In the genomic region with DNA sequence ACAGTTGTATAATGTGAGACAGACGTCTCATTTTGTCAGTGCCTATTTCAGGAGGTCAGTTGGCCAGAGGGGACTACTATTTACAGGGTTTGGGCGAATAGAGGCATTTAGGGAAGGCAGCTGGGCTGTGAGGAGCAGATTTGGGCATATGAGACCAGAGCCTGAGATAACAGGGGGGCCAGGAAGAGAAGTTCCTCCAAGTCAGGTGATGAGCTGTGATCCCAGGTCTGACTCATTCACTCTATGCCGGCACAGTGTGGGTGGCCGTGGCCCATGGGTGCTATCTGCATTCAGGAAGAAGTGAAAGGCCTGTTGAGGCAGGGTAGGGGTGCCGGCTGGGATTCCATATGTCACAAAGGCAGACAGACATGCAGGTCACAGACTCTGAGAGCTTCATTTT, we compare ENCODE assay signal across 23 cellular contexts.
DNase-seq lines count a peak whose midpoint lies in the region; ATAC-seq and TF ChIP-seq lines count a peak whose summit lies in the region.
"Had no signal": no experiment of that assay in that cellular context is flagged by ENCODE, and none has a peak within 500 bp of the region (broad histone marks: within the 10 kb centered on the region; RNA-seq: fewer than 3 reads in every experiment).

No MANE protein-coding gene starts in this region.

- H3K36me3 ChIP-seq in breast epithelium: no peaks in the 10 kb centered on the region
- H3K36me3 ChIP-seq: esophagus squamous epithelium, gastroesophageal sphincter had no signal

- CTCF ChIA-PET in MCF 10A (lab: Yijun Ruan, JAX): interaction anchor here (0.5 kb wide), 1 partner anchor 11 kb away, joined by 3 read pairs; no protein-coding TSS in a partner anchor
- CTCF ChIA-PET in activated naive CD4-positive, alpha-beta T cell treated with anti-CD3 and anti-CD28 coated beads, Interleukin-2, amount 10 ng/mL, durations not matched to agents 7 days and 5 days (lab: Charles Lee): no interaction called here

- TF ChIP-seq CTCF in MCF 10A (IDR thresholded peaks at IDR 0.05; ENCODE audit: unreplicated experiment) (no peak), breast epithelium (IDR thresholded peaks at IDR 0.05) (no peak), coronary artery (IDR thresholded peaks at IDR 0.05) (no peak)

- no peaks in the 10 kb centered on the region for H3K27me3 ChIP-seq in breast epithelium
- H3K27me3 ChIP-seq: esophagus squamous epithelium, gastroesophageal sphincter had no signal

- H3K4me1 ChIP-seq in breast epithelium: no peaks in the 10 kb centered on the region
- H3K4me1 ChIP-seq: A549, gastroesophageal sphincter had no signal

- H3K27ac Mint-ChIP-seq in MCF 10A (ENCODE audit: low read depth, unreplicated experiment): no peak overlapping the region
- H3K27ac Mint-ChIP-seq in activated T-helper 17 cell treated with anti-CD3 and anti-CD28 coated beads, Interleukin-2, amount 50 U/mL, for 72 hours: no peak overlapping the region
- H3K27ac Mint-ChIP-seq in activated naive CD4-positive, alpha-beta T cell treated with anti-CD3 and anti-CD28 coated beads, Interleukin-2, amount 10 ng/mL, durations not matched to agents 7 days and 5 days: no peak overlapping the region
- H3K27ac Mint-ChIP-seq: activated naive CD8-positive, alpha-beta T cell treated with anti-CD3 and anti-CD28 coated beads for 36 hours; naive B cell had no signal

- DNase-seq in MCF 10A (ENCODE audit: unreplicated experiment) (peak; percentile 35), breast epithelium (ENCODE audit: low spot score in 2 of 2) (no peak), HK-2 (ENCODE audit: unreplicated experiment) (peak; percentile 2), myocyte (ENCODE audit: low read depth) (peak; percentile 6), coronary artery (ENCODE audit: low spot score) (no peak), GOT3 (lab: John Stamatoyannopoulos, UW) (no peak)
- no peak for DNase-seq in activated naive CD4-positive, alpha-beta T cell treated with anti-CD3 and anti-CD28 coated beads, Interleukin-2, amount 10 ng/mL, durations not matched to agents 7 days and 5 days
- DNase-seq: activated naive CD8-positive, alpha-beta T cell treated with anti-CD3 and anti-CD28 coated beads for 36 hours; effector memory CD4-positive, alpha-beta T cell; esophagus squamous epithelium; kidney glomerular epithelial cell; mesenchymal stem cell; naive B cell; NCI-H1694; NCI-H2171 treated with DMSO at 0.1 percent for 48 hours; NCI-H748 treated with DMSO at 0.1 percent for 48 hours; stimulated activated CD4-positive, alpha-beta T cell treated with anti-CD3 and anti-CD28 coated beads, Interleukin-4, amount 100 ng/mL, for 1 hour; T-helper 1 cell; trophoblast cell had no signal

- no peaks in the 10 kb centered on the region for H3K9me3 ChIP-seq in breast epithelium
- H3K9me3 ChIP-seq: A549, esophagus squamous epithelium, gastroesophageal sphincter had no signal

- no peak overlapping the region for H3K4me3 ChIP-seq in breast epithelium
- no peak overlapping the region for H3K4me3 ChIP-seq in coronary artery
- H3K4me3 ChIP-seq: A549, esophagus squamous epithelium, gastroesophageal sphincter, smooth muscle cell had no signal

- POLR2A ChIA-PET in MCF 10A (lab: Yijun Ruan, JAX): interaction anchor here (0.6 kb wide), 1 partner anchor 70 kb away, joined by 3 read pairs; no protein-coding TSS in a partner anchor

- no TSS peak for BruUV-seq in MCF 10A (replicated peaks; lab: Mats Ljungman, UMichigan)

- ATAC-seq in activated T-helper 17 cell treated with anti-CD3 and anti-CD28 coated beads, Interleukin-2, amount 50 U/mL, for 72 hours (replicated peaks): peak; percentile 52
- ATAC-seq: A549, gastroesophageal sphincter had no signal

- H3K9me3 Mint-ChIP-seq in MCF 10A (ENCODE audit: unreplicated experiment): no peaks in the 10 kb centered on the region
- H3K9me3 Mint-ChIP-seq in activated T-helper 17 cell treated with anti-CD3 and anti-CD28 coated beads, Interleukin-2, amount 50 U/mL, for 72 hours: no peaks in the 10 kb centered on the region
- peaks cover 6% of the 10 kb centered on the region for H3K9me3 Mint-ChIP-seq in activated naive CD4-positive, alpha-beta T cell treated with anti-CD3 and anti-CD28 coated beads, Interleukin-2, amount 10 ng/mL, durations not matched to agents 7 days and 5 days
- H3K9me3 Mint-ChIP-seq: activated naive CD8-positive, alpha-beta T cell treated with anti-CD3 and anti-CD28 coated beads for 36 hours had no signal

- H3K4me1 Mint-ChIP-seq in MCF 10A (ENCODE audit: insufficient read depth, unreplicated experiment): peaks cover 8% of the 10 kb centered on the region
- H3K4me1 Mint-ChIP-seq in activated T-helper 17 cell treated with anti-CD3 and anti-CD28 coated beads, Interleukin-2, amount 50 U/mL, for 72 hours: peaks cover 5% of the 10 kb centered on the region
- no peaks in the 10 kb centered on the region for H3K4me1 Mint-ChIP-seq in activated naive CD4-positive, alpha-beta T cell treated with anti-CD3 and anti-CD28 coated beads, Interleukin-2, amount 10 ng/mL, durations not matched to agents 7 days and 5 days
- H3K4me1 Mint-ChIP-seq: naive B cell had no signal

- intact Hi-C loops in MCF 10A (cut with micrococcal nuclease) (no loop called here), breast epithelium (cut with DNase I; ENCODE audit: low total_unique reads) (no loop called here)

- H3K36me3 Mint-ChIP-seq in MCF 10A (ENCODE audit: insufficient read depth, unreplicated experiment): no peaks in the 10 kb centered on the region
- H3K36me3 Mint-ChIP-seq in activated T-helper 17 cell treated with anti-CD3 and anti-CD28 coated beads, Interleukin-2, amount 50 U/mL, for 72 hours (ENCODE audit: low read depth): no peaks in the 10 kb centered on the region
- no peaks in the 10 kb centered on the region for H3K36me3 Mint-ChIP-seq in activated naive CD4-positive, alpha-beta T cell treated with anti-CD3 and anti-CD28 coated beads, Interleukin-2, amount 10 ng/mL, durations not matched to agents 7 days and 5 days
- H3K36me3 Mint-ChIP-seq: activated naive CD8-positive, alpha-beta T cell treated with anti-CD3 and anti-CD28 coated beads for 36 hours; naive B cell had no signal

- no peak overlapping the region for H3K4me3 Mint-ChIP-seq in MCF 10A (ENCODE audit: unreplicated experiment)
- no peak overlapping the region for H3K4me3 Mint-ChIP-seq in activated T-helper 17 cell treated with anti-CD3 and anti-CD28 coated beads, Interleukin-2, amount 50 U/mL, for 72 hours
- no peak overlapping the region for H3K4me3 Mint-ChIP-seq in activated naive CD4-positive, alpha-beta T cell treated with anti-CD3 and anti-CD28 coated beads, Interleukin-2, amount 10 ng/mL, durations not matched to agents 7 days and 5 days
- H3K4me3 Mint-ChIP-seq: activated naive CD8-positive, alpha-beta T cell treated with anti-CD3 and anti-CD28 coated beads for 36 hours; naive B cell had no signal

- H3K27ac ChIP-seq in breast epithelium (no peak overlapping the region), coronary artery (no peak overlapping the region)
- H3K27ac ChIP-seq: A549, esophagus squamous epithelium, gastroesophageal sphincter had no signal

- H3K27me3 Mint-ChIP-seq in MCF 10A (ENCODE audit: insufficient read depth, unreplicated experiment): peaks cover 18% of the 10 kb centered on the region
- no peaks in the 10 kb centered on the region for H3K27me3 Mint-ChIP-seq in activated T-helper 17 cell treated with anti-CD3 and anti-CD28 coated beads, Interleukin-2, amount 50 U/mL, for 72 hours
- no peaks in the 10 kb centered on the region for H3K27me3 Mint-ChIP-seq in activated naive CD4-positive, alpha-beta T cell treated with anti-CD3 and anti-CD28 coated beads, Interleukin-2, amount 10 ng/mL, durations not matched to agents 7 days and 5 days
- H3K27me3 Mint-ChIP-seq: activated naive CD8-positive, alpha-beta T cell treated with anti-CD3 and anti-CD28 coated beads for 36 hours; naive B cell had no signal

- TF ChIP-seq POLR2A in breast epithelium (IDR thresholded peaks at IDR 0.05): no peak

Comparison
In these comparisons a context has a peak if more than half of its experiments do, and no peak if none do; other contexts are left out.
1. DNase-seq: peak in MCF 10A (single experiment), HK-2 (single experiment) and myocyte (single experiment); none in breast epithelium (0 of 2), activated naive CD4-positive, alpha-beta T cell treated with anti-CD3 and anti-CD28 coated beads, Interleukin-2, amount 10 ng/mL, durations not matched to agents 7 days and 5 days (single experiment), coronary artery (single experiment) and GOT3 (single experiment).